ENCODE assay signal across 22 cellular contexts in genomic region chr11:120127236-120127635, GRCh38. TPM values are rescaled to one million over a fixed set of nuclear protein-coding genes. Genes with fewer than 3 reads are reported as not detected.
DNase-seq lines count a peak whose midpoint lies in the region; ATAC-seq and TF ChIP-seq lines count a peak whose summit lies in the region.
"Had no signal": no experiment of that assay in that cellular context is flagged by ENCODE, and none has a peak within 500 bp of the region (broad histone marks: within the 10 kb centered on the region; RNA-seq: fewer than 3 reads in every experiment).

No MANE protein-coding gene starts in this region.

- no peak for TF ChIP-seq CTCF in spleen (IDR thresholded peaks at IDR 0.05 in 8 of 11, conservative IDR thresholded peaks at IDR 0.05 in 3 of 11)

- H3K27ac ChIP-seq in esophagus (ENCODE audit: low read depth in 2 of 2, low read length in 1 of 2) (peak overlapping the region; percentile 86 to 96), spleen (no peak overlapping the region)
- H3K27ac ChIP-seq: 22Rv1 had no signal

- DNase-seq in Right ventricle myocardium inferior (ENCODE audit: missing footprints) (peak; percentile 28), Right ventricle myocardium superior (no peak), spleen (peak; percentile 37)
- no peak for DNase-seq in activated naive CD4-positive, alpha-beta T cell treated with anti-CD3 and anti-CD28 coated beads, Interleukin-2, amount 50 U/mL, for 72 hours (ENCODE audit: low spot score in 2 of 2)
- DNase-seq: AML-193; C1 segment of cervical spinal cord; CD8-positive, alpha-beta T cell; Kasumi-1; MG63; NCI-H1417; NCI-H1694 treated with DMSO at 0.1 percent for 48 hours; NCI-H2081 treated with DMSO at 0.1 percent for 48 hours; NCI-H446; NCI-H526; SIG-M5; SK-N-SH had no signal

- H3K9me3 ChIP-seq in esophagus (ENCODE audit: control insufficient read depth in 2 of 2, insufficient read depth in 1 of 2, low read depth in 1 of 2, low read length in 1 of 2) (no peaks in the 10 kb centered on the region), spleen (no peaks in the 10 kb centered on the region)
- H3K9me3 ChIP-seq: MG63, SK-N-SH had no signal

- H3K9me3 Mint-ChIP-seq in activated naive CD4-positive, alpha-beta T cell treated with anti-CD3 and anti-CD28 coated beads, Interleukin-2, amount 50 U/mL, for 72 hours: no peaks in the 10 kb centered on the region
- H3K9me3 Mint-ChIP-seq: CD8-positive, alpha-beta T cell had no signal

- peak overlapping the region in 1 of 2 donors; percentile 49 for H3K27ac Mint-ChIP-seq in activated naive CD4-positive, alpha-beta T cell treated with anti-CD3 and anti-CD28 coated beads, Interleukin-2, amount 50 U/mL, for 72 hours
- H3K27ac Mint-ChIP-seq: CD8-positive, alpha-beta T cell had no signal

- H3K4me3 ChIP-seq in esophagus (ENCODE audit: low read depth in 1 of 2, low read length in 2 of 2) (no peak overlapping the region), spleen (no peak overlapping the region)
- H3K4me3 ChIP-seq: MG63 had no signal

- H3K27me3 ChIP-seq in esophagus (ENCODE audit: control insufficient read depth in 1 of 2, insufficient read depth in 2 of 2, low read length in 2 of 2): no peaks in the 10 kb centered on the region
- H3K27me3 ChIP-seq in spleen (replicated peaks in 1 of 7): peaks cover 0 to 16% (median 0%) of the 10 kb centered on the region in 7 donors
- H3K27me3 ChIP-seq: MG63 had no signal

- WGBS in esophagus, 2 donors: 82% methylated on average over 7 of the region's 7 CpGs
- WGBS in spleen, 5 donors: 75 to 89% (median 83%) methylated on average over 7 of the region's 7 CpGs

- ATAC-seq in Right ventricle myocardium inferior (no peak), Right ventricle myocardium superior (ENCODE audit: poor library complexity) (no peak), GM21390 (IDR thresholded peaks at IDR 0.05; ENCODE audit: unreplicated experiment) (no peak), GM19455 (IDR thresholded peaks at IDR 0.05; ENCODE audit: unreplicated experiment) (no peak), GM18867 (IDR thresholded peaks at IDR 0.05; ENCODE audit: unreplicated experiment) (no peak)
- no peak for ATAC-seq in activated naive CD4-positive, alpha-beta T cell treated with anti-CD3 and anti-CD28 coated beads, Interleukin-2, amount 50 U/mL, for 72 hours
- ATAC-seq: CD8-positive, alpha-beta T cell had no signal

- TF ChIP-seq POLR2A in spleen (IDR thresholded peaks at IDR 0.05): no peak

- H3K4me1 ChIP-seq in esophagus (ENCODE audit: control insufficient read depth in 2 of 2, insufficient read depth in 2 of 2, low read length in 1 of 2) (peaks cover 0 to 38% of the 10 kb centered on the region in 2 donors), spleen (no peaks in the 10 kb centered on the region)

- no peaks in the 10 kb centered on the region for H3K36me3 Mint-ChIP-seq in activated naive CD4-positive, alpha-beta T cell treated with anti-CD3 and anti-CD28 coated beads, Interleukin-2, amount 50 U/mL, for 72 hours
- H3K36me3 Mint-ChIP-seq: CD8-positive, alpha-beta T cell had no signal

- H3K36me3 ChIP-seq in esophagus (ENCODE audit: control insufficient read depth in 2 of 2, insufficient read depth in 2 of 2, low read length in 1 of 2) (peaks cover 0 to 46% of the 10 kb centered on the region in 2 donors), spleen (no peaks in the 10 kb centered on the region)
- H3K36me3 ChIP-seq: MG63 had no signal

- intact Hi-C loops in Right ventricle myocardium inferior (cut with DNase I): no loop called here
- intact Hi-C loops in Right ventricle myocardium superior (cut with DNase I): no loop called here
- intact Hi-C loops in spleen (cut with DNase I; ENCODE audit: low total_unique reads): no loop called here

RNA-seq across cellular contexts. Expression of gene TRIM29, which starts 10.7 kb away (rescaled TPM):
- total RNA-seq in Right ventricle myocardium inferior (not detected), Right ventricle myocardium superior (not detected), spleen (1 to 10 TPM in 2 of 7 donors, under 1 TPM in 1, not detected in 4; 0.81 to 2.0 (median 1.2) TPM)
- polyA plus RNA-seq in esophagus (1,000 to 10,000 TPM in 1 of 2 donors, 100 to 1,000 TPM in 1; 943 to 1,078 TPM), spleen (under 1 TPM; 0.03 to 0.64 (median 0.20) TPM)
- total RNA-seq in activated naive CD4-positive, alpha-beta T cell treated with anti-CD3 and anti-CD28 coated beads, Interleukin-2, amount 50 U/mL, for 72 hours: not detected
- total RNA-seq: CD8-positive, alpha-beta T cell; G401 had no signal

Comparison
In these comparisons a context has a peak if more than half of its experiments do, and no peak if none do; other contexts are left out.
1. DNase-seq: peak in Right ventricle myocardium inferior (single experiment) and spleen (single experiment); none in Right ventricle myocardium superior (single experiment) and activated naive CD4-positive, alpha-beta T cell treated with anti-CD3 and anti-CD28 coated beads, Interleukin-2, amount 50 U/mL, for 72 hours (0 of 2).
2. H3K27ac ChIP-seq: peak in esophagus (2 of 2); none in spleen (0 of 8).